In the genomic region with DNA sequence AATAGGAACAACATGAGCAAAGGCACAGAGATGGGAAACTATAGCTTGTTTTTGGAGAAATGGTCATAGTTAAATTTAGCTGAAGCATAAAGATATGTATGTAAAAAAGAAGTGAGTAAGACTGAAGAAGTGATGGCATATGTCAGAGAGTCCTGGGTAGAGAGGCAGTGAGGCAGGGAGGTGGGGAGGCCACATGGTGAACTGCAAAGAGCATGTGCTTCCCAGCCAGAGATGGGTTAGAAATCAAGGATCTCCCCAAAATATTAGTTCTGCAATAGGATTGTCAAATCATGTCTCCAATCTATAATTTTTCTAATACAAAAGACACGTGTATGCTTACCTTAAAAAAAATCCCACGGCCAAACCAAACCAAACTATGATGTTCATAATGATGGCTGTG, we compare ENCODE assay signal across 11 cellular contexts.
DNase-seq lines count a peak whose midpoint lies in the region; ATAC-seq, FAIRE-seq and TF ChIP-seq lines count a peak whose summit lies in the region.
"Had no signal": no experiment of that assay in that cellular context is flagged by ENCODE, and none has a peak within 500 bp of the region (broad histone marks: within the 10 kb centered on the region; RNA-seq: fewer than 3 reads in every experiment).

No MANE protein-coding gene starts in this region.

- H3K18ac ChIP-seq in H1 (ENCODE audit: extremely low read depth, low read length) = no peak overlapping the region

- H3K56ac ChIP-seq in H1 (replicated peaks; ENCODE audit: insufficient read length, low read depth, low read length) = no peak overlapping the region

- no peaks in the 10 kb centered on the region for H3F3A ChIP-seq in Loucy (ENCODE audit: low read depth)

- no peak overlapping the region for H2AFZ ChIP-seq in HepG2 (ENCODE audit: low read length)
- peak overlapping the region; percentile 82 for H2AFZ ChIP-seq in Loucy (ENCODE audit: low read length)
- H2AFZ ChIP-seq in H1 (ENCODE audit: low read length) = peak overlapping the region; percentile 89; the same call in 1 of the 2 replicates

- H3K23me2 ChIP-seq in H1 (ENCODE audit: low read depth, low read length) = no peaks in the 10 kb centered on the region; the same call in 1 of the 2 replicates

- H3K36me3 ChIP-seq in HepG2 (replicated peaks in 1 of 2; ENCODE audit: control insufficient read depth in 1 of 2, insufficient read depth in 2 of 2, low read length in 2 of 2) (no peaks in the 10 kb centered on the region), right lobe of liver (no peaks in the 10 kb centered on the region), Loucy (ENCODE audit: insufficient read depth, low read length) (no peaks in the 10 kb centered on the region), H1 (ENCODE audit: control insufficient read depth in 2 of 4, insufficient read depth in 4 of 4, low read length in 3 of 4) (no peaks in the 10 kb centered on the region), gastrocnemius medialis (no peaks in the 10 kb centered on the region)
- H3K36me3 ChIP-seq: BLaER1 treated with 17β-estradiol and CSF1 and Interleukin-3, amounts not matched to agents 10 nM and 100 nM; HAP-1 had no signal

- H3K9me3 ChIP-seq in HepG2 (ENCODE audit: low read length) (no peaks in the 10 kb centered on the region), right lobe of liver (no peaks in the 10 kb centered on the region), Loucy (ENCODE audit: insufficient read depth, low read depth, low read length) (no peaks in the 10 kb centered on the region), H1 (ENCODE audit: insufficient read depth in 2 of 2, low read depth in 1 of 2, low read length in 1 of 2) (no peaks in the 10 kb centered on the region), gastrocnemius medialis (no peaks in the 10 kb centered on the region)
- H3K9me3 ChIP-seq: BLaER1 treated with 17β-estradiol and CSF1 and Interleukin-3, amounts not matched to agents 10 nM and 100 nM; HAP-1 had no signal

- no peaks in the 10 kb centered on the region for H3K79me2 ChIP-seq in HepG2 (ENCODE audit: insufficient read depth, low read length)
- H3K79me2 ChIP-seq in Loucy (ENCODE audit: insufficient read depth, low read length) = no peaks in the 10 kb centered on the region
- no peaks in the 10 kb centered on the region for H3K79me2 ChIP-seq in H1 (ENCODE audit: control insufficient read depth in 1 of 2, insufficient read depth in 2 of 2, low read length in 2 of 2)

- CTCF ChIA-PET in HepG2 (lab: Yijun Ruan, JAX; ENCODE audit: low intra/inter-chr PET ratio, low total read pairs) (interaction anchor here (1.3 to 5.7 kb wide), 7 partner anchors 19 to 453 kb away, joined by 6 to 94 read pairs (median 17); no protein-coding TSS in a partner anchor), H1 (lab: Charles Lee; ENCODE audit: partially characterized antibody) (interaction anchor here (0.6 to 6.0 kb wide), 35 partner anchors 8 to 422 kb away, joined by 3 to 80 read pairs (median 4); no protein-coding TSS in a partner anchor)

- POLR2A ChIA-PET in HepG2 (lab: Yijun Ruan, JAX) (interaction anchor here (1.2 to 3.7 kb wide), 2 partner anchors 292 to 325 kb away, joined by 5 to 13 read pairs; no protein-coding TSS in a partner anchor), H1 (lab: Charles Lee; ENCODE audit: partially characterized antibody) (no interaction called here)

- no peak overlapping the region for H4K5ac ChIP-seq in H1 (ENCODE audit: insufficient read length, low read depth, low read length)

- no peak for TF ChIP-seq POLR2A in HepG2 (IDR thresholded peaks at IDR 0.05; ENCODE audit: insufficient read depth in 1 of 2, low read depth in 2 of 2, low read length in 2 of 2)
- no peak for TF ChIP-seq POLR2A in right lobe of liver (IDR thresholded peaks at IDR 0.05)
- no peak for TF ChIP-seq POLR2A in H1 (IDR thresholded peaks at IDR 0.05; ENCODE audit: control extremely low read depth in 1 of 2, low read depth in 2 of 2, low read length in 2 of 2)
- no peak for TF ChIP-seq POLR2A in gastrocnemius medialis (IDR thresholded peaks at IDR 0.05)

- H3K27ac ChIP-seq in HepG2 (ENCODE audit: extremely low read length, insufficient read depth, low read length) = no peak overlapping the region
- H3K27ac ChIP-seq in right lobe of liver = no peak overlapping the region
- H3K27ac ChIP-seq in H1 (ENCODE audit: low read depth, low read length) = no peak overlapping the region
- H3K27ac ChIP-seq in gastrocnemius medialis = no peak overlapping the region
- H3K27ac ChIP-seq: BLaER1 treated with 17β-estradiol and CSF1 and Interleukin-3, amounts not matched to agents 10 nM and 100 nM had no signal

- H3K27me3 ChIP-seq in HepG2 (ENCODE audit: control insufficient read depth in 1 of 2, insufficient read depth in 2 of 2, low read length in 2 of 2) (peaks cover 0 to 5% of the 10 kb centered on the region in 2 experiments; a peak in 2 of 5 replicates), right lobe of liver (no peaks in the 10 kb centered on the region), Loucy (ENCODE audit: insufficient read depth, low read length, poor library complexity, severe bottlenecking) (no peaks in the 10 kb centered on the region), H1 (replicated peaks in 1 of 4; ENCODE audit: control insufficient read depth in 3 of 4, extremely low read depth in 1 of 4, insufficient read depth in 3 of 4, low read length in 3 of 4) (peaks cover 0 to 8% (median 5%) of the 10 kb centered on the region in 4 experiments; a peak in 3 of 7 replicates), gastrocnemius medialis (no peaks in the 10 kb centered on the region)
- H3K27me3 ChIP-seq: BLaER1 treated with 17β-estradiol and CSF1 and Interleukin-3, amounts not matched to agents 10 nM and 100 nM had no signal

- FAIRE-seq in HepG2 (lab: Jason Lieb, UNC) = no peak
- FAIRE-seq in H1 (lab: Jason Lieb, UNC) = no peak

- H2BK5ac ChIP-seq in H1 (ENCODE audit: low read depth, low read length) = no peak overlapping the region

- ATAC-seq in HepG2 (no peak), right lobe of liver (no peak), gastrocnemius medialis (no peak)

- in situ Hi-C loops in HepG2 (cut with HindIII; ENCODE audit: extremely low pct_ligation_motif_present, low pct_unique_long_range_greater_than_20kb) = loop anchor here (5.0 kb wide), 2 partner anchors 325 to 395 kb away; no protein-coding TSS in a partner anchor
- in situ Hi-C loops in gastrocnemius medialis (cut with MboI; ENCODE audit: low sequenced_read_pairs in 4 of 4) = loop anchor here (5.0 to 25.0 kb wide), 3 partner anchors 320 to 397 kb away; no protein-coding TSS in a partner anchor

- DNase-seq in HepG2 (ENCODE audit: low spot score) = no peak
- no peak for DNase-seq in right lobe of liver
- no peak for DNase-seq in H1 (ENCODE audit: low read depth in 1 of 2, low spot score in 2 of 2)
- no peak for DNase-seq in SW480 (ENCODE audit: low spot score)
- DNase-seq in iPS-NIHi11 (ENCODE audit: low spot score) = no peak
- no peak for DNase-seq in gastrocnemius medialis
- DNase-seq: GF-D8 had no signal

- TF ChIP-seq CTCF in HepG2 (CRISPR knock-in tag; IDR thresholded peaks at IDR 0.05) = no peak
- no peak for TF ChIP-seq CTCF in right lobe of liver (IDR thresholded peaks at IDR 0.05)
- TF ChIP-seq CTCF in Loucy (conservative IDR thresholded peaks at IDR 0.05; ENCODE audit: low read length) = no peak
- no peak for TF ChIP-seq CTCF in H1 (IDR thresholded peaks at IDR 0.05; ENCODE audit: control extremely low read depth in 1 of 3, insufficient read depth in 1 of 3, low read depth in 1 of 3, low read length in 3 of 3)
- no peak for TF ChIP-seq CTCF in gastrocnemius medialis (IDR thresholded peaks at IDR 0.05 in 4 of 5, conservative IDR thresholded peaks at IDR 0.05 in 1 of 5)

- intact Hi-C loops in HepG2 (cut with micrococcal nuclease; ENCODE audit: unreplicated experiment) (loop anchor here (1.0 to 2.0 kb wide), 4 partner anchors 19 to 422 kb away; a partner anchor contains a TSS), right lobe of liver (cut with DNase I) (loop anchor here (10.0 kb wide), 3 partner anchors 327 to 407 kb away; no protein-coding TSS in a partner anchor), gastrocnemius medialis (cut with DNase I; ENCODE audit: low total_unique reads) (loop anchor here (2.0 kb wide), 1 partner anchor 325 kb away; no protein-coding TSS in a partner anchor)

- no peak overlapping the region for H3K9ac ChIP-seq in HepG2 (ENCODE audit: insufficient read depth, low read depth, low read length)
- no peak overlapping the region for H3K9ac ChIP-seq in Loucy (ENCODE audit: low read depth, low read length, poor library complexity, severe bottlenecking)
- H3K9ac ChIP-seq in H1 (replicated peaks in 1 of 4; ENCODE audit: extremely low read depth in 1 of 4, low read depth in 3 of 4, low read length in 3 of 4) = no peak overlapping the region
- H3K9ac ChIP-seq: BLaER1 treated with 17β-estradiol and CSF1 and Interleukin-3, amounts not matched to agents 10 nM and 100 nM had no signal

- no peaks in the 10 kb centered on the region for H4K20me1 ChIP-seq in HepG2 (ENCODE audit: insufficient read depth, low read length)
- no peaks in the 10 kb centered on the region for H4K20me1 ChIP-seq in Loucy (ENCODE audit: insufficient read depth, low read length, poor library complexity, severe bottlenecking)
- H4K20me1 ChIP-seq in H1 (replicated peaks in 1 of 2; ENCODE audit: control insufficient read depth in 1 of 2, insufficient read depth in 2 of 2, low read length in 2 of 2) = no peaks in the 10 kb centered on the region
- H4K20me1 ChIP-seq: BLaER1 treated with 17β-estradiol and CSF1 and Interleukin-3, amounts not matched to agents 10 nM and 100 nM had no signal

- TF ChIP-seq EP300 in HepG2 (IDR thresholded peaks at IDR 0.05; ENCODE audit: low read depth in 2 of 2, low read length in 2 of 2) (no peak), HepG2 (CRISPR knock-in tag; IDR thresholded peaks at IDR 0.05; ENCODE audit: borderline replicate concordance) (no peak), H1 (IDR thresholded peaks at IDR 0.05; ENCODE audit: borderline replicate concordance in 1 of 2, low read depth in 2 of 2, low read length in 2 of 2) (no peak)

- no peak overlapping the region for H4K91ac ChIP-seq in H1 (replicated peaks; ENCODE audit: insufficient read length, low read length)

- no TSS peak for BruUV-seq in HepG2 (replicated peaks; lab: Mats Ljungman, UMichigan)

- no peak overlapping the region for H2BK12ac ChIP-seq in H1 (ENCODE audit: low read depth, low read length)

- no peak overlapping the region for H2AK5ac ChIP-seq in H1 (ENCODE audit: low read depth, low read length)

- H3K14ac ChIP-seq in H1 (ENCODE audit: insufficient read length) = no peak overlapping the region

- WGBS in HepG2 (ENCODE audit: low lambda C conversion rate) = 49% methylated on average over 2 of the region's 2 CpGs
- 66% methylated on average over 2 of the region's 2 CpGs for WGBS in right lobe of liver (ENCODE audit: insufficient coverage, low coverage, low lambda C conversion rate, missing lambda C conversion rate)
- WGBS in H1 (ENCODE audit: extremely low coverage in 1 of 2, insufficient coverage in 1 of 2, insufficient read length in 1 of 2, insufficient replicate concordance in 2 of 2, low coverage in 1 of 2, low lambda C conversion rate in 2 of 2, missing lambda C conversion rate in 1 of 2), 2 experiments = 77% methylated on average over 2 of the region's 2 CpGs; no CpG with 5 or more reads in 1 of the 2 experiments

- H3K9me2 ChIP-seq in Loucy (replicated peaks; ENCODE audit: low read depth, low read length) = no peaks in the 10 kb centered on the region

- no peak overlapping the region for H3K23ac ChIP-seq in H1 (ENCODE audit: insufficient read length)

- no peak overlapping the region for H3K4ac ChIP-seq in H1 (replicated peaks; ENCODE audit: insufficient read length, low read depth, low read length)

- H4K8ac ChIP-seq in H1 (ENCODE audit: extremely low read depth, insufficient read depth, low read length) = no peak overlapping the region

- no peaks in the 10 kb centered on the region for H3K79me1 ChIP-seq in H1 (ENCODE audit: low read depth, low read length)

- H2BK15ac ChIP-seq in H1 (ENCODE audit: low read length) = no peak overlapping the region

- no peak overlapping the region for H2BK20ac ChIP-seq in H1 (ENCODE audit: low read length)

- no peak overlapping the region for H2BK120ac ChIP-seq in H1 (replicated peaks; ENCODE audit: low read depth, low read length)

- TF ChIP-seq RAD21 in HepG2 (CRISPR knock-in tag; IDR thresholded peaks at IDR 0.05) = no peak
- TF ChIP-seq RAD21 in H1 (IDR thresholded peaks at IDR 0.05 in 1 of 2, conservative IDR thresholded peaks at IDR 0.05 in 1 of 2; ENCODE audit: low read depth in 2 of 2, low read length in 2 of 2) = no peak

- no peak overlapping the region for H3K4me3 ChIP-seq in HepG2 (replicated peaks in 1 of 3; ENCODE audit: insufficient read depth in 1 of 3, low read depth in 2 of 3, low read length in 3 of 3)
- no peak overlapping the region for H3K4me3 ChIP-seq in right lobe of liver
- no peak overlapping the region for H3K4me3 ChIP-seq in Loucy (ENCODE audit: low read length, poor library complexity, severe bottlenecking)
- H3K4me3 ChIP-seq in H1 (ENCODE audit: extremely low read depth in 1 of 4, insufficient read depth in 2 of 4, low read depth in 3 of 4, low read length in 4 of 4) = no peak overlapping the region
- H3K4me3 ChIP-seq in gastrocnemius medialis = no peak overlapping the region
- H3K4me3 ChIP-seq: BLaER1 treated with 17β-estradiol and CSF1 and Interleukin-3, amounts not matched to agents 10 nM and 100 nM; HAP-1; K562 had no signal

- H3K4me1 ChIP-seq in HepG2 (ENCODE audit: insufficient read depth, low read length) (peaks cover 4% of the 10 kb centered on the region; the same call in 1 of the 2 replicates), right lobe of liver (peaks cover 0 to 1% (median 0%) of the 10 kb centered on the region in 4 donors), Loucy (ENCODE audit: insufficient read depth, low read length, poor library complexity, severe bottlenecking) (no peaks in the 10 kb centered on the region), H1 (replicated peaks in 1 of 4; ENCODE audit: control insufficient read depth in 3 of 4, insufficient read depth in 4 of 4, low read length in 3 of 4) (no peaks in the 10 kb centered on the region), gastrocnemius medialis (no peaks in the 10 kb centered on the region)
- H3K4me1 ChIP-seq: HAP-1 had no signal

- H3K4me2 ChIP-seq in HepG2 (ENCODE audit: low read depth, low read length) (no peak overlapping the region), Loucy (ENCODE audit: low read depth, low read length, poor library complexity, severe bottlenecking) (peak overlapping the region; percentile 63), H1 (ENCODE audit: insufficient read depth in 1 of 2, low read depth in 2 of 2, low read length in 2 of 2) (peak overlapping the region in 1 of 2 experiments; percentile 20; a peak in 1 of 4 replicates)
